Comparison of ENCODE assay signal across 8 cellular contexts in the genomic region with DNA sequence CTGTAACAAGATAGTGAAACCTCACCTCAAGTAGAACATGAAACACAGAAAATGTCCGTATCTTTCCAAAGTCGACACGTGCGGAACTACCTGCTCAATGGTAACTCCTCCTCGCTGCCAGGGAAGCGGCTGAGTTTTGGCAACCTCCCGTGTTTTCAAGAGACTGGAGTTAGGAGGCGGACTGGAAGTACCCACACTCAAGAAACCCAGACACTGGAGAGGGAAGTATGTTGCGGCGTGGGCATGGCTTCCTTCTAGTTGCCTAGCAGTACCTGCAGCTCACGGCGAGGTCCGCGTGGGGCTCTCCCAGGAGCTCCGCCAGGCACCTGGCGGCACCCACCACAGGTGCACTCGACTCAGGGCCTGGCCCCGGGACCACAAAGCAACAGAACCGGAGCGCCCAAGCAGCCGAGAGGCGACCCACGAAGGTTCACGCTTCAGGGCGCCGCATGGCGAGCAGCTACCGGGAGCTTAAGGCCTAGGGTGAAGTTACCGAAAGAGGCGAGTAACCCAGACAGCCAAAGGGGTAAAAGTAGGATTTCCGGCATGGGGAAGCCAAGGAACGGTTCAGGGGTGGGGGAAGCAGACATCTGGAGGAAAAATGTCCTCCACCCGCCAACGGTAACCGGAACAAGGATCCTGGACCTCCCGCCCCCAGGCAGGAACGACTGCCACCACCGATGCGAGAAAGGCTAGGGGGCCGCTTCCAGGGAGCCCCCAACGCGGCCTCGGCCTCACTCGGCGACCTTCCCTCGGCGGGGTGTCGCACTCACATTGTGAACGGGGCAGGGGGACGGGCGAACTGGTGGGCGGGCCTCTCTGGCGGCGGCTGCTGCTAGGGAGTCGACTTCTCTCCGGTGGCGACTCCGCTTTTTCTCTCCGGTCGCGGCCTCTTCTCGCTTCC.
DNase-seq lines count a peak whose midpoint lies in the region; ATAC-seq and TF ChIP-seq lines count a peak whose summit lies in the region.

No MANE protein-coding gene starts in this region.

- H3K36me3 ChIP-seq in endocrine pancreas (ENCODE audit: control insufficient read depth, insufficient read depth, low read length) = no peaks in the 10 kb centered on the region

- DNase-seq in GM12864 (ENCODE audit: low read depth) (no peak), NCI-H2227 treated with DMSO at 0.1 percent for 48 hours (lab: John Stamatoyannopoulos, UW) (peak; percentile 25), midbrain (lab: John Stamatoyannopoulos, UW) (peak; percentile 42), COLO829 (ENCODE audit: low spot score) (no peak)
- DNase-seq in activated CD8-positive, alpha-beta memory T cell treated with anti-CD3 and anti-CD28 coated beads for 24 hours = peak; percentile 85
- peak; percentile 40 to 53 for DNase-seq in stimulated activated CD8-positive, alpha-beta memory T cell treated with anti-CD3 and anti-CD28 coated beads, Interleukin-7, amount 100 ng/mL, for 4 hours (ENCODE audit: low read depth in 2 of 2)

- peak overlapping the region; percentile 99 for H3K9ac ChIP-seq in endocrine pancreas (ENCODE audit: control insufficient read depth, insufficient read depth, low read length)

- ATAC-seq in HG02763 (IDR thresholded peaks at IDR 0.05; ENCODE audit: unreplicated experiment) = peak; percentile 15

- H3K4me3 ChIP-seq in GM12864 (ENCODE audit: low read depth, low read length) (peak overlapping the region; percentile 81), endocrine pancreas (ENCODE audit: control insufficient read depth, insufficient read depth, low read length) (peak overlapping the region; percentile 96)

- H3K4me1 ChIP-seq in endocrine pancreas (ENCODE audit: control insufficient read depth, insufficient read depth, low read length) = peaks cover 5% of the 10 kb centered on the region

- H3K9me3 ChIP-seq in endocrine pancreas (ENCODE audit: control insufficient read depth, low read length) = no peaks in the 10 kb centered on the region

- no peaks in the 10 kb centered on the region for H3K27me3 ChIP-seq in endocrine pancreas (ENCODE audit: control insufficient read depth, insufficient read depth, low read length)

- no peak for TF ChIP-seq CTCF in GM12864 (IDR thresholded peaks at IDR 0.05; ENCODE audit: low read depth, low read length, missing control alignments)

Comparison
In these comparisons a context has a peak if more than half of its experiments do, and no peak if none do; other contexts are left out.
1. DNase-seq: peak in NCI-H2227 treated with DMSO at 0.1 percent for 48 hours (single experiment), activated CD8-positive, alpha-beta memory T cell treated with anti-CD3 and anti-CD28 coated beads for 24 hours (single experiment), midbrain (single experiment) and stimulated activated CD8-positive, alpha-beta memory T cell treated with anti-CD3 and anti-CD28 coated beads, Interleukin-7, amount 100 ng/mL, for 4 hours (2 of 2); none in GM12864 (single experiment) and COLO829 (single experiment).